In the genomic region with DNA sequence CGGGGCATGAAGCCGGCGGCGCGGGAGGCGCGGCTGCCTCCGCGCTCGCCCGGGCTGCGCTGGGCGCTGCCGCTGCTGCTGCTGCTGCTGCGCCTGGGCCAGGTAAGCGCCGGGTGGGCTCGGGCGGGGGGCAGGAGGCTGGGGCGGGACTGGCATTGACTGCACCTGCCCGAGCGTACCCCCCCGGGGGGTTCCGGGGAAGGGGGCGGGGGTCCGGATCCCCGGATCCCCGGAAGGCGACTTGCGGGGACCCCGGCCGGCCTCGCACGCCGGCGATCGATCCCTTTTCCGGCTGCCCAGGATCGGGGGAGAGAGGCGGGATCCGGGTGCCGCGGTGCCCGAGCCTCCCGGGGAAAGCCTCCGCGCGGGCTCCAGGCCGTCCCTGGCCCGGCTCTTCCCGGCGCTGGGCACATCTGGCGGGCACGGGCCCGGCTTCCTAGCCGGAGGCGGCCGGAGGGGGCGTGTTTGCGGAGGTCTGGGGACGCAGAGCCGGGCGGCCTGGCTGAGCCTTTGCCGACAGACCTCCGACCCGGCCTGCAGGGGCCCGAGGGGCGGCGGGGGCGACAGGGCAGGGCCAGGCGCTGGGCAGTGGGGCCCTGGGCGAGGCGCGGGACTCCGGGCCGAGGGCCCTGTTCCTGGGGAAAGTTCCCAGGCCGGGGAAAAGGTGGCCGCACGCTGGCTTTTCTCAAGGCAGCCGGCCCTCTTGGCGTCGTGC, we compare ENCODE assay signal across 8 cellular contexts. TPM values are rescaled to one million over a fixed set of nuclear protein-coding genes. Genes with fewer than 3 reads are reported as not detected.
DNase-seq lines count a peak whose midpoint lies in the region; ATAC-seq and TF ChIP-seq lines count a peak whose summit lies in the region.

No MANE protein-coding gene starts in this region.

- H3K27ac Mint-ChIP-seq in chondrocyte (ENCODE audit: unreplicated experiment) = no peak overlapping the region

- intact Hi-C loops in left lung (cut with DNase I) = no loop called here
- intact Hi-C loops in stomach (cut with DNase I; ENCODE audit: low total_unique reads) = no loop called here

- no peak for TF ChIP-seq POLR2A in stomach (IDR thresholded peaks at IDR 0.05)

- DNase-seq in AG10803 (ENCODE audit: low read depth) = peak; percentile 53
- peak; percentile 43 for DNase-seq in RWPE1 (ENCODE audit: low spot score)
- no peak for DNase-seq in chondrocyte (ENCODE audit: low spot score)
- DNase-seq in left lung = peak in 1 of 2 donors; percentile 91
- DNase-seq in stomach = peak; percentile 65
- no peak for DNase-seq in NK-92 treated with Interleukin-12 subunit alpha and Interleukin-12 subunit beta, amount 100 ng/mL, for 24 hours (lab: John Stamatoyannopoulos, UW)

- TF ChIP-seq CTCF in AG10803 (conservative IDR thresholded peaks at IDR 0.05; ENCODE audit: low read length) (peak; percentile 24), RWPE1 (conservative IDR thresholded peaks at IDR 0.05; ENCODE audit: low read depth) (no peak), chondrocyte (IDR thresholded peaks at IDR 0.05) (peak; percentile 61), left lung (IDR thresholded peaks at IDR 0.05) (no peak), stomach (IDR thresholded peaks at IDR 0.05) (peak in 2 of 7 experiments; percentile 2 to 28)

- TF ChIP-seq EP300 in stomach (IDR thresholded peaks at IDR 0.05) = no peak

- ATAC-seq in GM18511 (IDR thresholded peaks at IDR 0.05; ENCODE audit: unreplicated experiment) = peak; percentile 68
- peak; percentile 49 for ATAC-seq in HG03066 (IDR thresholded peaks at IDR 0.05; ENCODE audit: low read depth, unreplicated experiment)
- ATAC-seq in left lung = peak; percentile 69

- H3K9me3 ChIP-seq in left lung (no peaks in the 10 kb centered on the region), stomach (no peaks in the 10 kb centered on the region)

- CTCF ChIA-PET in RWPE1 (lab: Yijun Ruan, JAX) = no interaction called here

- H3K27ac ChIP-seq in RWPE1 (no peak overlapping the region), left lung (peak overlapping the region; percentile 47 to 92), stomach (peak overlapping the region; percentile 88 to 95 (median 90))

- peaks cover 26% of the 10 kb centered on the region for H3K4me1 Mint-ChIP-seq in chondrocyte (ENCODE audit: low read depth)

- H3K27me3 Mint-ChIP-seq in chondrocyte (ENCODE audit: low read depth) = no peaks in the 10 kb centered on the region

- peak overlapping the region; percentile 79 for H3K4me3 Mint-ChIP-seq in chondrocyte (ENCODE audit: unreplicated experiment)

- H3K9me3 Mint-ChIP-seq in chondrocyte (ENCODE audit: low read depth) = no peaks in the 10 kb centered on the region

- peaks cover 14 to 67% of the 10 kb centered on the region in 2 donors for H3K4me1 ChIP-seq in left lung
- H3K4me1 ChIP-seq in stomach = peaks cover 26 to 59% (median 52%) of the 10 kb centered on the region in 4 donors

- whole genome bisulfite sequencing in stomach, 5 donors = 0 to 3% (median 1%) methylated on average over 9 to 80 of the region's 82 CpGs; no CpG with 5 or more reads in 1 of the 5 donors

- no peaks in the 10 kb centered on the region for H3K36me3 Mint-ChIP-seq in chondrocyte (ENCODE audit: low read depth)

- H3K36me3 ChIP-seq in left lung = no peaks in the 10 kb centered on the region
- H3K36me3 ChIP-seq in stomach = no peaks in the 10 kb centered on the region

- H3K27me3 ChIP-seq in left lung (no peaks in the 10 kb centered on the region), stomach (no peaks in the 10 kb centered on the region)

- POLR2A ChIA-PET in RWPE1 (lab: Yijun Ruan, JAX; ENCODE audit: low non-redundant PET) = no interaction called here

- H3K4me3 ChIP-seq in AG10803 (ENCODE audit: low read length) (peak overlapping the region; percentile 67), left lung (peak overlapping the region; percentile 80 to 90), stomach (peak overlapping the region; percentile 81 to 90 (median 85))

RNA-seq across cellular contexts. Expression of a gene that starts 0.7 kb away (rescaled TPM):
- 5.9 to 18.1 TPM (median 16.4 TPM) in 3 replicates for total RNA-seq in chondrocyte
- total RNA-seq in left lung = 10 to 100 TPM; 42.2 to 63.5 TPM
- 100 to 1,000 TPM in 1 of 5 donors, 10 to 100 TPM in 3, 1 to 10 TPM in 1; 4.7 to 351 (median 44.3) TPM for total RNA-seq in stomach
- 1 to 10 TPM; 2.6 to 6.0 (median 3.2) TPM for polyA plus RNA-seq in stomach

Comparison
In these comparisons a context has a peak if more than half of its experiments do, and no peak if none do; other contexts are left out.
1. DNase-seq: peak in AG10803 (single experiment), RWPE1 (single experiment) and stomach (single experiment); none in chondrocyte (single experiment) and NK-92 treated with Interleukin-12 subunit alpha and Interleukin-12 subunit beta, amount 100 ng/mL, for 24 hours (single experiment).
2. CTCF ChIP-seq: peak in AG10803 (single experiment) and chondrocyte (single experiment); none in RWPE1 (single experiment) and left lung (0 of 2).
3. Peak in every context shown above with its lines, with median percentiles within 50 percentile points of each other: H3K4me3 ChIP-seq and ATAC-seq.